Comparison of ENCODE assay signal across 9 cellular contexts in the genomic region with DNA sequence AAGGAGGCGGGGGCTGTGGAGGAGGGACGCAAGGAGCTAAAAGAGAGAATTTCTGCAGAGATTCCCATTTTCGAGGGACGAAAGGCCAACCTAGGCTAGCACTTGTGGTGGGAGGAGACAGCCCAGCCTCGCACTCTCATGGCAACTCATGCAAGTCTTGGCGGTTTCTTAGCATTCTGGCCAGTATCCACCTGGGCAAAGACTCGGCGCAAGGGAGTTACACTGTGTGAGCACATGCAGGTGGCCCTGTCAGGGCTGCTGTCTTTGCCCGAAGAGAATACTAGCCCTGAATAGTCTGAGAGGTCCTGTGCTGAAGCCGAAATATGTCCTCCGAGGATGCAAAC. TPM values are rescaled to one million over a fixed set of nuclear protein-coding genes. Genes with fewer than 3 reads are reported as not detected.
DNase-seq lines count a peak whose midpoint lies in the region; ATAC-seq, FAIRE-seq and TF ChIP-seq lines count a peak whose summit lies in the region.
"Had no signal": no experiment of that assay in that cellular context is flagged by ENCODE, and none has a peak within 500 bp of the region (broad histone marks: within the 10 kb centered on the region; RNA-seq: fewer than 3 reads in every experiment).

No MANE protein-coding gene starts in this region.

- H2AFZ ChIP-seq in H9 (ENCODE audit: low read length), result no peak overlapping the region
- H2AFZ ChIP-seq in K562 (ENCODE audit: low read depth, low read length), result no peak overlapping the region; the same call in 1 of the 2 replicates

- TF ChIP-seq POLR2A in K562 (conservative IDR thresholded peaks at IDR 0.05), result no peak
- TF ChIP-seq POLR2A in suprapubic skin (IDR thresholded peaks at IDR 0.05), result no peak

- H3K27me3 Mint-ChIP-seq in H9 (ENCODE audit: low read depth) (peaks cover 37% of the 10 kb centered on the region), T-cell (peaks cover 17 to 20% of the 10 kb centered on the region in 2 donors)

- H3T11ph ChIP-seq in H9 (ENCODE audit: low read length), result no peak overlapping the region

- no peak overlapping the region for H2BK20ac ChIP-seq in H9 (ENCODE audit: low read depth, low read length, poor library complexity, severe bottlenecking)

- FAIRE-seq in K562 (lab: Jason Lieb, UNC), result no peak
- FAIRE-seq in HTR-8/SVneo (lab: Jason Lieb, UNC), result no peak

- no peak overlapping the region for H3K18ac ChIP-seq in H9 (ENCODE audit: insufficient read length, low read depth, low read length)

- H3K4me2 ChIP-seq in H9 (ENCODE audit: insufficient read depth, insufficient read length, low read length), result no peak overlapping the region
- H3K4me2 ChIP-seq in K562 (ENCODE audit: insufficient read depth, low read length), result peak overlapping the region; percentile 41; the same call in 1 of the 2 replicates

- H3K9me1 ChIP-seq in K562 (ENCODE audit: control insufficient read depth, insufficient read depth, low read length), result no peaks in the 10 kb centered on the region

- POLR2A ChIA-PET in K562 (lab: Yijun Ruan, JAX) (interaction anchor here (0.7 to 0.9 kb wide), 2 partner anchors 37 to 85 kb away, joined by 3 to 6 read pairs; no protein-coding TSS in a partner anchor), T-cell (lab: Charles Lee) (no interaction called here)

- H3K4me3 ChIP-seq in K562 (no peak overlapping the region), kidney epithelial cell (ENCODE audit: low read depth, low read length) (peak overlapping the region; percentile 35), suprapubic skin (peak overlapping the region; percentile 42)
- H3K4me3 ChIP-seq: SJSA1 had no signal

- intact Hi-C loops in K562 (cut with micrococcal nuclease), result no loop called here

- TF ChIP-seq RAD21 in K562 (CRISPR knock-in tag; conservative IDR thresholded peaks at IDR 0.05 in 1 of 2, IDR thresholded peaks at IDR 0.05 in 1 of 2), result no peak

- no peaks in the 10 kb centered on the region for H3K79me2 ChIP-seq in H9 (ENCODE audit: insufficient read depth, low read length)
- H3K79me2 ChIP-seq in K562 (ENCODE audit: control insufficient read depth, insufficient read depth, low read length), result no peaks in the 10 kb centered on the region

- H4K20me1 ChIP-seq in H9 (ENCODE audit: control insufficient read depth, insufficient read depth, insufficient read length) (no peaks in the 10 kb centered on the region), K562 (replicated peaks; ENCODE audit: control insufficient read depth, insufficient read depth, low read length) (no peaks in the 10 kb centered on the region)

- TF ChIP-seq CTCF in H9 (conservative IDR thresholded peaks at IDR 0.05), result no peak
- TF ChIP-seq CTCF in K562 (IDR thresholded peaks at IDR 0.05 in 2 of 3, conservative IDR thresholded peaks at IDR 0.05 in 1 of 3; ENCODE audit: insufficient read depth in 2 of 3, low read depth in 1 of 3, low read length in 3 of 3), result no peak
- no peak for TF ChIP-seq CTCF in kidney epithelial cell (IDR thresholded peaks at IDR 0.05; ENCODE audit: insufficient read depth, low read length, poor library complexity, severe bottlenecking)
- no peak for TF ChIP-seq CTCF in suprapubic skin (IDR thresholded peaks at IDR 0.05)

- H3K36me3 Mint-ChIP-seq in H9 (ENCODE audit: insufficient read depth in 1 of 3, low read depth in 3 of 3) (no peaks in the 10 kb centered on the region), T-cell (peaks cover 3% of the 10 kb centered on the region)

- ATAC-seq in K562 (peak; percentile 53; the same call in 2 of the 3 replicates), T-cell (replicated peaks in 1 of 4) (no peak)

- H3K4ac ChIP-seq in H9 (ENCODE audit: low read depth, low read length), result no peak overlapping the region

- H3K9me3 Mint-ChIP-seq in H9 (peaks cover 0 to 36% of the 10 kb centered on the region in 2 experiments; a peak in 2 of 5 replicates), T-cell (no peaks in the 10 kb centered on the region)

- no peak overlapping the region; a peak in 1 of 7 replicates for H3K27ac Mint-ChIP-seq in H9
- H3K27ac Mint-ChIP-seq in T-cell, result no peak overlapping the region

- H3K14ac ChIP-seq in H9 (ENCODE audit: insufficient read depth, low read length), result no peak overlapping the region

- no peak overlapping the region for H2BK15ac ChIP-seq in H9 (ENCODE audit: low read depth, low read length)

- H3K27ac ChIP-seq in H9 (ENCODE audit: insufficient read length, low read depth, low read length) (no peak overlapping the region), K562 (ENCODE audit: extremely low read depth, low read depth, low read length) (no peak overlapping the region), suprapubic skin (no peak overlapping the region)
- H3K27ac ChIP-seq: SJSA1 had no signal

- DNase-seq in H9, result peak; percentile 38
- no peak for DNase-seq in K562 (ENCODE audit: extremely low read depth in 1 of 4, low spot score in 3 of 4)
- no peak for DNase-seq in kidney epithelial cell (ENCODE audit: low read depth)
- DNase-seq in suprapubic skin (ENCODE audit: low spot score in 2 of 2), result no peak
- DNase-seq in HTR-8/SVneo (ENCODE audit: insufficient read length, low spot score), result no peak
- DNase-seq in occipital lobe (lab: John Stamatoyannopoulos, UW), result no peak
- DNase-seq in T-cell, result no peak
- DNase-seq: activated CD8-positive, alpha-beta memory T cell treated with anti-CD3 and anti-CD28 coated beads, Interleukin-2, amount 50 U/mL, for 4 hours had no signal

- no peak overlapping the region for H3K23ac ChIP-seq in H9 (ENCODE audit: insufficient read length, low read depth, low read length)

- no peak overlapping the region for H4K8ac ChIP-seq in H9 (replicated peaks; ENCODE audit: insufficient read length, low read depth, low read length)

- H3K4me3 Mint-ChIP-seq in H9 (peak overlapping the region; percentile 49 to 59; a peak in 3 of 5 replicates), T-cell (no peak overlapping the region)

- H3K27me3 ChIP-seq in H9 (ENCODE audit: insufficient read depth, low read length), result no peaks in the 10 kb centered on the region; the same call in 1 of the 2 replicates
- H3K27me3 ChIP-seq in K562 (ENCODE audit: control insufficient read depth in 2 of 2, insufficient read depth in 2 of 2, low read length in 2 of 2), result peaks cover 5 to 25% of the 10 kb centered on the region in 2 experiments; a peak in 4 of 5 replicates
- H3K27me3 ChIP-seq in kidney epithelial cell (ENCODE audit: control insufficient read depth, insufficient read depth, low read length), result peaks cover 2% of the 10 kb centered on the region
- peaks cover 6% of the 10 kb centered on the region for H3K27me3 ChIP-seq in suprapubic skin
- H3K27me3 ChIP-seq: SJSA1 had no signal

- H2AK5ac ChIP-seq in H9 (ENCODE audit: insufficient read length, low read length), result no peak overlapping the region

- no peaks in the 10 kb centered on the region for H3K9me3 ChIP-seq in H9 (ENCODE audit: control insufficient read depth, low read depth, low read length)
- H3K9me3 ChIP-seq in K562 (replicated peaks; ENCODE audit: control insufficient read depth, insufficient read depth, low read depth, low read length), result no peaks in the 10 kb centered on the region
- no peaks in the 10 kb centered on the region for H3K9me3 ChIP-seq in suprapubic skin
- H3K9me3 ChIP-seq: SJSA1 had no signal

- H2BK5ac ChIP-seq in H9 (ENCODE audit: insufficient read length, low read length), result no peak overlapping the region

- H3K36me3 ChIP-seq in K562 (ENCODE audit: control insufficient read depth, insufficient read depth, low read length), result no peaks in the 10 kb centered on the region
- H3K36me3 ChIP-seq in kidney epithelial cell (ENCODE audit: control insufficient read depth, insufficient read depth, low read length), result no peaks in the 10 kb centered on the region
- H3K36me3 ChIP-seq in suprapubic skin, result no peaks in the 10 kb centered on the region
- H3K36me3 ChIP-seq: SJSA1 had no signal

- no peak overlapping the region for H2BK120ac ChIP-seq in H9 (ENCODE audit: low read depth, low read length, poor library complexity, severe bottlenecking)

- no peak overlapping the region for H4K91ac ChIP-seq in H9 (ENCODE audit: insufficient read length, low read depth, low read length)

- in situ Hi-C loops in K562 (cut with MboI), result no loop called here

- no peak overlapping the region for H4K5ac ChIP-seq in H9 (ENCODE audit: insufficient read length, low read depth, low read length)

- no peak overlapping the region for H2BK12ac ChIP-seq in H9 (ENCODE audit: insufficient read length, low read depth, low read length)

- H3K23me2 ChIP-seq in H9 (ENCODE audit: insufficient read length, low read depth, low read length, poor library complexity, severe bottlenecking), result no peaks in the 10 kb centered on the region

- CTCF ChIA-PET in K562 (lab: Yijun Ruan, JAX; ENCODE audit: low intra/inter-chr PET ratio) (no interaction called here), T-cell (lab: Charles Lee) (no interaction called here)

- no peaks in the 10 kb centered on the region for H3K79me1 ChIP-seq in H9 (ENCODE audit: insufficient read depth, low read depth, low read length, poor library complexity, severe bottlenecking)

- no peak for TF ChIP-seq EP300 in K562 (IDR thresholded peaks at IDR 0.05; ENCODE audit: low read length)
- TF ChIP-seq EP300 in suprapubic skin (IDR thresholded peaks at IDR 0.05), result no peak

- no peak overlapping the region for H3K56ac ChIP-seq in H9 (ENCODE audit: insufficient read length, low read depth, low read length)

- no peak overlapping the region for H3K9ac ChIP-seq in H9 (ENCODE audit: extremely low read depth, insufficient read length, low read length)
- H3K9ac ChIP-seq in K562 (ENCODE audit: insufficient read depth in 1 of 2, low read depth in 2 of 2, low read length in 2 of 2), result no peak overlapping the region

- BruUV-seq in K562 (replicated peaks; lab: Mats Ljungman, UMichigan), result no TSS peak

- WGBS in H9 (ENCODE audit: extremely low coverage, insufficient read length, low lambda C conversion rate), result no CpG with 5 or more reads among the region's 11 CpGs
- 2% methylated on average over 6 of the region's 11 CpGs for WGBS in K562 (ENCODE audit: insufficient coverage, low coverage, missing lambda C conversion rate)
- 77% methylated on average over 6 of the region's 11 CpGs for whole genome bisulfite sequencing in suprapubic skin

- peaks cover 7 to 13% of the 10 kb centered on the region in 2 experiments for H3K4me1 Mint-ChIP-seq in H9
- H3K4me1 Mint-ChIP-seq in T-cell, result peaks cover 4 to 6% (median 5%) of the 10 kb centered on the region in 3 donors

- H3K4me1 ChIP-seq in H9 (ENCODE audit: insufficient read depth, low read length) (no peaks in the 10 kb centered on the region; the same call in 1 of the 2 replicates), K562 (replicated peaks in 1 of 2; ENCODE audit: control insufficient read depth in 2 of 2, insufficient read depth in 2 of 2, low read length in 2 of 2) (peaks cover 0 to 8% of the 10 kb centered on the region in 2 experiments; a peak in 2 of 5 replicates), suprapubic skin (peaks cover 13% of the 10 kb centered on the region)
- H3K4me1 ChIP-seq: SJSA1 had no signal

RNA-seq across cellular contexts. Expression of gene MCF2, which starts 15.5 kb away (rescaled TPM):
- 0.39 and 0.48 TPM in 2 replicates for total RNA-seq in H9 (2021)
- total RNA-seq in K562 (2011; cell fraction: chromatin; rRNA removed; ENCODE audit: low replicate concordance), result 1.2 TPM in 1 of 2 replicates, not detected in the other
- total RNA-seq in K562 (2011; cell fraction: nucleolus; rRNA removed), result 0.39 TPM in 1 of 2 replicates, not detected in the other
- total RNA-seq in K562 (2011; cell fraction: nucleoplasm; rRNA removed), result 0.15 and 0.76 TPM in 2 replicates
- 0.04 TPM in 1 of 2 replicates, not detected in the other for total RNA-seq in K562 (2014; rRNA removed)
- 0.07 and 0.13 TPM in 2 replicates for total RNA-seq in K562 (2014; rRNA removed; fragmentation: Illumina TruSeq; extraction: Trizol)
- total RNA-seq in K562 (2015; rRNA removed; fragmentation: Illumina TruSeq; extraction: Trizol), result 0.08 and 0.11 TPM in 2 replicates
- not detected in 2 replicates for total RNA-seq in K562 (2021)
- polyA plus RNA-seq in K562 (2011; rRNA removed), result 0.16 and 0.78 TPM in 2 replicates
- 0.03 and 0.13 TPM in 2 replicates for polyA plus RNA-seq in K562 (2011; cell fraction: cytosol; rRNA removed)
- polyA plus RNA-seq in K562 (2011; cell fraction: nucleus; rRNA removed), result 0.22 and 0.47 TPM in 2 replicates
- polyA plus RNA-seq in K562 (2012), result 0.05 and 0.07 TPM in 2 replicates
- polyA plus RNA-seq in K562 (2014; fragmentation: Illumina TruSeq; extraction: Trizol), result 0.08 and 0.09 TPM in 2 replicates
- under 1 TPM in 1 of 2 experiments, not detected in 1; 0.03 TPM for polyA plus RNA-seq in K562 (2014; fragmentation: Nextera tagmentation; extraction: Ambion mirVana)
- 0.03 and 0.04 TPM in 2 replicates for polyA plus RNA-seq in K562 (2014; rRNA removed)
- polyA minus RNA-seq in K562 (2011; rRNA and poly(A)+ RNA removed), result 0.12 and 0.81 TPM in 2 replicates
- 0.29 TPM in 1 of 2 replicates, not detected in the other for polyA minus RNA-seq in K562 (2011; cell fraction: cytosol; rRNA and poly(A)+ RNA removed)
- polyA minus RNA-seq in K562 (2011; cell fraction: nucleus; rRNA and poly(A)+ RNA removed), result 0.40 TPM in 1 of 2 replicates, not detected in the other
- not detected in 2 replicates for total RNA-seq in kidney epithelial cell
- under 1 TPM in 1 of 4 donors, not detected in 3; 0.23 TPM for total RNA-seq in suprapubic skin
- total RNA-seq in occipital lobe, result 12.9 TPM
- 1 to 10 TPM in 1 of 5 donors, under 1 TPM in 4; 0.43 to 1.1 (median 0.82) TPM for total RNA-seq in T-cell

Comparison
In these comparisons a context has a peak if more than half of its experiments do, and no peak if none do; other contexts are left out.
1. H3K4me3 Mint-ChIP-seq: peak in H9 (2 of 2); none in T-cell (0 of 3).